ENCODE assay signal across 1 cellular context in the genomic region with DNA sequence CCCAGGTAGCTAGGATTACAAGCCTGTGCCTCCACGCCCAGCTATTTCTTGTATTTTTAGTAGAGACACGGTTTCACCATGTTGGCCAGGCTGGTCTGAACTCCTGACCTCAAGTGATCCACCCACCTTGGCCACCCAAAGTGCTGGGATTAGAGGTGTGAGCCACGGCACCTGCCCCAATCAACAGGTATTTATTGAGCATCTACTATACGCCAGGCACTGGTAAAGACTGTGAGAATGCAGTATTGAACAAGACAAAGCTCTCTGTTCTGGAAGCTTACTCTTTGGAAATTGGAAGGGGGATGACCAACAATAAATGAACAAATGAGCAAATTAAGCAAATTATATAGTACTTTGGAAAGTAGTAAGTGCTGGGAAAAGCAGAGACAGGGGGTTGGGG.
TF ChIP-seq lines count a peak whose summit lies in the region.

No MANE protein-coding gene starts in this region.

TF ChIP-seq in HepG2, 621 proteins besides CTCF, POLR2A, EP300 and RAD21:
- TF ChIP-seq, protein P1, sequence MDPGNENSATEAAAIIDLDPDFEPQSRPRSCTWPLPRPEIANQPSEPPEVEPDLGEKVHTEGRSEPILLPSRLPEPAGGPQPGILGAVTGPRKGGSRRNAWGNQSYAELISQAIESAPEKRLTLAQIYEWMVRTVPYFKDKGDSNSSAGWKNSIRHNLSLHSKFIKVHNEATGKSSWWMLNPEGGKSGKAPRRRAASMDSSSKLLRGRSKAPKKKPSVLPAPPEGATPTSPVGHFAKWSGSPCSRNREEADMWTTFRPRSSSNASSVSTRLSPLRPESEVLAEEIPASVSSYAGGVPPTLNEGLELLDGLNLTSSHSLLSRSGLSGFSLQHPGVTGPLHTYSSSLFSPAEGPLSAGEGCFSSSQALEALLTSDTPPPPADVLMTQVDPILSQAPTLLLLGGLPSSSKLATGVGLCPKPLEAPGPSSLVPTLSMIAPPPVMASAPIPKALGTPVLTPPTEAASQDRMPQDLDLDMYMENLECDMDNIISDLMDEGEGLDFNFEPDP (CRISPR knock-in tag; conservative IDR thresholded peaks at IDR 0.05), result 0 out of 2 replicates have a peak, but pooled peaks have one; percentile 32
- TF ChIP-seq CHD4 (IDR thresholded peaks at IDR 0.05; ENCODE audit: borderline replicate concordance, low read length), result no peak; the same call in 1 of the 2 replicates
